In the genomic region with DNA sequence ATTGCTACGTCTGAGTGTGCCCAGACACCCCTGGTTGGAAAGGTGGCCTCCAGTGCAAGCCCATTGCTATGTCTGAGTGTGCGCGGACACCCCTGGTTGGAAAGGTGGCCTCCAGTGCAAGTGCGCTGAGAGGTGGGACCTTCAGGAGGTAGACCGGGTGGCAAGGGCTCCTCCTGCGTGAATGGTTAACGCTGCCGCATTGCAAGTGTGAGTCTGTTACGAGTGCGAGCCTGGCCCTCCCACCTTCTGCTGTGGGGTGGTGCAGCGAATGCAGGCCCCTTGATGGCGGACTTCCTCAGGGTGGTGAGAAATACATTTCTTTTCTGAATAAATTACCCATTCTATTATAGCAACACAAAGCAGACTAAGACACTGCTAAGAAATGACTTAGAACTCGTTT, we compare ENCODE assay signal across 26 cellular contexts.
DNase-seq lines count a peak whose midpoint lies in the region; ATAC-seq and TF ChIP-seq lines count a peak whose summit lies in the region.
"Had no signal": no experiment of that assay in that cellular context is flagged by ENCODE, and none has a peak within 500 bp of the region (broad histone marks: within the 10 kb centered on the region; RNA-seq: fewer than 3 reads in every experiment).

No MANE protein-coding gene starts in this region.

- H3K27ac Mint-ChIP-seq in natural killer cell = no peak overlapping the region

- DNase-seq in activated effector memory CD4-positive, alpha-beta T cell treated with anti-CD3 and anti-CD28 coated beads, Interleukin-2, amount 50 U/mL, for 16 hours = peak; percentile 25
- no peak for DNase-seq in activated effector memory CD4-positive, alpha-beta T cell treated with Interleukin-2 at 50 U/mL for 16 hours
- peak; percentile 38 for DNase-seq in ecto neural progenitor cell (ENCODE audit: low spot score)
- DNase-seq in natural killer cell = peak; percentile 14
- peak; percentile 5 for DNase-seq in testis
- no peak for DNase-seq in NCI-H1092 (lab: John Stamatoyannopoulos, UW)
- DNase-seq: activated CD4-positive, alpha-beta T cell treated with anti-CD3 and anti-CD28 coated beads for 1 hour; activated naive CD4-positive, alpha-beta T cell treated with anti-CD3 and anti-CD28 coated beads, Interleukin-2, amount 50 U/mL, for 16 hours; amniotic stem cell; COR-L47; effector memory CD4-positive, alpha-beta T cell; erythroblast; HCEC 1CT; mesendoderm; MG63; NCI-H1417 treated with DMSO at 0.1 percent for 48 hours; NCI-H2081; NCI-H226; NCI-H748 treated with DMSO at 0.1 percent for 48 hours; nucleus accumbens; small intestine; stimulated activated CD4-positive, alpha-beta T cell treated with anti-CD3 and anti-CD28 coated beads, Interleukin-1b, Interleukin-23, amount 100 ng/mL, for 48 hours had no signal

- TF ChIP-seq CTCF in natural killer cell (IDR thresholded peaks at IDR 0.05) (no peak), testis (IDR thresholded peaks at IDR 0.05) (no peak)

- no peaks in the 10 kb centered on the region for H3K4me1 ChIP-seq in testis

- H3K27me3 Mint-ChIP-seq in natural killer cell (ENCODE audit: low read depth in 2 of 2) = peaks cover 7 to 18% of the 10 kb centered on the region in 2 donors

- no peaks in the 10 kb centered on the region for H3K36me3 Mint-ChIP-seq in natural killer cell

- H3K27ac ChIP-seq in testis = no peak overlapping the region
- H3K27ac ChIP-seq: upper lobe of left lung had no signal

- no peaks in the 10 kb centered on the region for H3K27me3 ChIP-seq in testis
- H3K27me3 ChIP-seq: MG63, upper lobe of left lung had no signal

- ATAC-seq in natural killer cell = peak in 2 of 3 donors; percentile 69 to 73
- ATAC-seq in GM18907 (IDR thresholded peaks at IDR 0.05; ENCODE audit: unreplicated experiment) = no peak
- no peak for ATAC-seq in GM18505 (IDR thresholded peaks at IDR 0.05; ENCODE audit: unreplicated experiment)
- ATAC-seq: K562 had no signal

- intact Hi-C loops in natural killer cell (cut with micrococcal nuclease) (no loop called here), testis (cut with DNase I; ENCODE audit: low total_unique reads) (no loop called here)

- no peak overlapping the region for H3K4me3 ChIP-seq in testis
- H3K4me3 ChIP-seq: K562, MG63, upper lobe of left lung had no signal

- TF ChIP-seq POLR2A in testis (IDR thresholded peaks at IDR 0.05) = no peak
- TF ChIP-seq POLR2A in GM18505 (IDR thresholded peaks at IDR 0.05; ENCODE audit: borderline replicate concordance, extremely low read depth, insufficient read depth, insufficient read length) = no peak

- H3K9me3 Mint-ChIP-seq in natural killer cell = peaks cover 0 to 4% of the 10 kb centered on the region in 2 donors

- H3K4me3 Mint-ChIP-seq in natural killer cell = no peak overlapping the region

- peaks cover 27 to 31% of the 10 kb centered on the region in 2 donors for H3K4me1 Mint-ChIP-seq in natural killer cell

- H3K36me3 ChIP-seq in testis (ENCODE audit: low read depth, missing control alignments) = no peaks in the 10 kb centered on the region
- H3K36me3 ChIP-seq: MG63, upper lobe of left lung had no signal

- H3K9me3 ChIP-seq in testis = no peaks in the 10 kb centered on the region
- H3K9me3 ChIP-seq: MG63, upper lobe of left lung had no signal

- WGBS in testis, 2 donors = 93 to 98% methylated on average over 13 of the region's 13 CpGs

Comparison
In these comparisons a context has a peak if more than half of its experiments do, and no peak if none do; other contexts are left out.
1. DNase-seq: peak in activated effector memory CD4-positive, alpha-beta T cell treated with anti-CD3 and anti-CD28 coated beads, Interleukin-2, amount 50 U/mL, for 16 hours (single experiment), ecto neural progenitor cell (single experiment), natural killer cell (single experiment) and testis (single experiment); none in activated effector memory CD4-positive, alpha-beta T cell treated with Interleukin-2 at 50 U/mL for 16 hours (single experiment) and NCI-H1092 (single experiment).
2. ATAC-seq: peak in natural killer cell (2 of 3); none in GM18907 (single experiment) and GM18505 (single experiment).